In genomic region chr6:44245912-44246662, GRCh38 we compare ENCODE assay signal across 8 cellular contexts. TPM values are rescaled to one million over a fixed set of nuclear protein-coding genes. Genes with fewer than 3 reads are reported as not detected.
DNase-seq lines count a peak whose midpoint lies in the region; ATAC-seq, FAIRE-seq and TF ChIP-seq lines count a peak whose summit lies in the region.

No MANE protein-coding gene starts in this region.

- ATAC-seq in GM21381 (IDR thresholded peaks at IDR 0.05; ENCODE audit: unreplicated experiment) = peak; percentile 53
- peak; percentile 65 for ATAC-seq in stimulated activated naive CD8-positive, alpha-beta T cell treated with anti-CD3 and anti-CD28 coated beads, Interleukin-15, amount 100 ng/mL, for 72 hours

- H3K4me3 ChIP-seq in fibroblast of pulmonary artery (replicated peaks; ENCODE audit: low read depth, low read length) = peak overlapping the region; percentile 100

- peaks cover 44% of the 10 kb centered on the region for H3K36me3 Mint-ChIP-seq in activated T-helper 2 cell treated with anti-CD3 and anti-CD28 coated beads, Interferon-gamma antibody, Interleukin-2, Interleukin-4, amounts not matched to agents 10 μg/mL and 5 μg/mL and 100 μg/mL, durations not matched to agents 14 hours and 24 hours and 36 hours (ENCODE audit: low read depth)
- peaks cover 30% of the 10 kb centered on the region for H3K36me3 Mint-ChIP-seq in nephron progenitor cell (ENCODE audit: low read depth)

- peaks cover 3% of the 10 kb centered on the region for H3K27me3 Mint-ChIP-seq in activated T-helper 2 cell treated with anti-CD3 and anti-CD28 coated beads, Interferon-gamma antibody, Interleukin-2, Interleukin-4, amounts not matched to agents 10 μg/mL and 5 μg/mL and 100 μg/mL, durations not matched to agents 14 hours and 24 hours and 36 hours (ENCODE audit: low read depth)
- peaks cover 7% of the 10 kb centered on the region for H3K27me3 Mint-ChIP-seq in nephron progenitor cell (ENCODE audit: low read depth, poor library complexity)
- H3K27me3 Mint-ChIP-seq in stimulated activated naive CD8-positive, alpha-beta T cell treated with anti-CD3 and anti-CD28 coated beads, Interleukin-15, amount 100 ng/mL, for 72 hours = no peaks in the 10 kb centered on the region

- peak overlapping the region; percentile 99 for H3K27ac Mint-ChIP-seq in activated T-helper 2 cell treated with anti-CD3 and anti-CD28 coated beads, Interferon-gamma antibody, Interleukin-2, Interleukin-4, amounts not matched to agents 10 μg/mL and 5 μg/mL and 100 μg/mL, durations not matched to agents 14 hours and 24 hours and 36 hours
- peak overlapping the region; percentile 98 for H3K27ac Mint-ChIP-seq in nephron progenitor cell
- peak overlapping the region; percentile 100 for H3K27ac Mint-ChIP-seq in stimulated activated naive CD8-positive, alpha-beta T cell treated with anti-CD3 and anti-CD28 coated beads, Interleukin-15, amount 100 ng/mL, for 72 hours

- FAIRE-seq in HTR-8/SVneo (lab: Jason Lieb, UNC) = peak; percentile 9

- H3K4me1 Mint-ChIP-seq in activated T-helper 2 cell treated with anti-CD3 and anti-CD28 coated beads, Interferon-gamma antibody, Interleukin-2, Interleukin-4, amounts not matched to agents 10 μg/mL and 5 μg/mL and 100 μg/mL, durations not matched to agents 14 hours and 24 hours and 36 hours (ENCODE audit: low read depth) = peaks cover 38% of the 10 kb centered on the region
- peaks cover 42% of the 10 kb centered on the region for H3K4me1 Mint-ChIP-seq in nephron progenitor cell
- H3K4me1 Mint-ChIP-seq in stimulated activated naive CD8-positive, alpha-beta T cell treated with anti-CD3 and anti-CD28 coated beads, Interleukin-15, amount 100 ng/mL, for 72 hours = peaks cover 55% of the 10 kb centered on the region

- H3K4me3 Mint-ChIP-seq in activated T-helper 2 cell treated with anti-CD3 and anti-CD28 coated beads, Interferon-gamma antibody, Interleukin-2, Interleukin-4, amounts not matched to agents 10 μg/mL and 5 μg/mL and 100 μg/mL, durations not matched to agents 14 hours and 24 hours and 36 hours (ENCODE audit: low read depth) = peak overlapping the region; percentile 96
- H3K4me3 Mint-ChIP-seq in nephron progenitor cell = peak overlapping the region; percentile 98
- H3K4me3 Mint-ChIP-seq in stimulated activated naive CD8-positive, alpha-beta T cell treated with anti-CD3 and anti-CD28 coated beads, Interleukin-15, amount 100 ng/mL, for 72 hours = peak overlapping the region; percentile 99

- intact Hi-C loops in activated T-helper 2 cell treated with anti-CD3 and anti-CD28 coated beads, Interferon-gamma antibody, Interleukin-2, Interleukin-4, amounts not matched to agents 10 μg/mL and 5 μg/mL and 100 μg/mL, durations not matched to agents 14 hours and 24 hours and 36 hours (cut with micrococcal nuclease) = loop anchor here (1.0 to 2.0 kb wide), 3 partner anchors 19 to 119 kb away; partner anchors contain the start of genes MRPL14, NFKBIE and TMEM63B

- DNase-seq in DMS153 (lab: John Stamatoyannopoulos, UW) (peak; percentile 56), HTR-8/SVneo (ENCODE audit: insufficient read length, low spot score) (peak; percentile 74), fibroblast of pulmonary artery (ENCODE audit: low read depth) (peak; percentile 83), nephron progenitor cell (peak; percentile 97)
- peak; percentile 84 for DNase-seq in activated T-helper 2 cell treated with anti-CD3 and anti-CD28 coated beads, Interferon-gamma antibody, Interleukin-2, Interleukin-4, amounts not matched to agents 10 μg/mL and 5 μg/mL and 100 μg/mL, durations not matched to agents 14 hours and 24 hours and 36 hours (ENCODE audit: low spot score)
- peak; percentile 86 to 88 for DNase-seq in stimulated activated naive CD8-positive, alpha-beta T cell treated with anti-CD3 and anti-CD28 coated beads, Interleukin-15, amount 100 ng/mL, for 72 hours

- H3K9me3 Mint-ChIP-seq in activated T-helper 2 cell treated with anti-CD3 and anti-CD28 coated beads, Interferon-gamma antibody, Interleukin-2, Interleukin-4, amounts not matched to agents 10 μg/mL and 5 μg/mL and 100 μg/mL, durations not matched to agents 14 hours and 24 hours and 36 hours = no peaks in the 10 kb centered on the region
- H3K9me3 Mint-ChIP-seq in nephron progenitor cell = no peaks in the 10 kb centered on the region
- no peaks in the 10 kb centered on the region for H3K9me3 Mint-ChIP-seq in stimulated activated naive CD8-positive, alpha-beta T cell treated with anti-CD3 and anti-CD28 coated beads, Interleukin-15, amount 100 ng/mL, for 72 hours

- no peak for TF ChIP-seq CTCF in fibroblast of pulmonary artery (IDR thresholded peaks at IDR 0.05; ENCODE audit: low read length, missing control alignments)
- TF ChIP-seq CTCF in nephron progenitor cell (IDR thresholded peaks at IDR 0.05) = peak; percentile 9

TF ChIP-seq in PFSK-1, 5 proteins besides CTCF, POLR2A, EP300 and RAD21:
- TF ChIP-seq SIN3A (IDR thresholded peaks at IDR 0.05; ENCODE audit: borderline replicate concordance, insufficient read depth, low read length) (no peak; the same call in 1 of the 2 replicates), TAF1 (IDR thresholded peaks at IDR 0.05; ENCODE audit: borderline replicate concordance, insufficient read depth, low read length) (peak; percentile 64; the same call in 1 of the 2 replicates), FOXP2 (optimal IDR thresholded peaks at IDR 0.05; ENCODE audit: borderline replicate concordance, extremely low read depth, extremely low read length, insufficient read depth) (no peak)

RNA-seq across cellular contexts. Expression of gene HSP90AB1, which starts 0.8 kb away (rescaled TPM):
- 773 TPM for polyA plus RNA-seq in PFSK-1 (2012; ENCODE audit: insufficient read length, low read depth)
- total RNA-seq in activated T-helper 2 cell treated with anti-CD3 and anti-CD28 coated beads, Interferon-gamma antibody, Interleukin-2, Interleukin-4, amounts not matched to agents 10 μg/mL and 5 μg/mL and 100 μg/mL, durations not matched to agents 14 hours and 24 hours and 36 hours = 2,402 and 2,404 TPM in 2 replicates

RNA-seq across cellular contexts. Expression of gene SLC35B2, which starts 11.2 kb away (rescaled TPM):
- polyA plus RNA-seq in PFSK-1 (2012; ENCODE audit: insufficient read length, low read depth) = 59.6 TPM
- total RNA-seq in activated T-helper 2 cell treated with anti-CD3 and anti-CD28 coated beads, Interferon-gamma antibody, Interleukin-2, Interleukin-4, amounts not matched to agents 10 μg/mL and 5 μg/mL and 100 μg/mL, durations not matched to agents 14 hours and 24 hours and 36 hours = 27.6 and 29.6 TPM in 2 replicates

RNA-seq across cellular contexts. Expression of gene NFKBIE, which starts 19.3 kb away (rescaled TPM):
- polyA plus RNA-seq in PFSK-1 (2012; ENCODE audit: insufficient read length, low read depth) = 35.7 TPM
- 23.8 and 25.1 TPM in 2 replicates for total RNA-seq in activated T-helper 2 cell treated with anti-CD3 and anti-CD28 coated beads, Interferon-gamma antibody, Interleukin-2, Interleukin-4, amounts not matched to agents 10 μg/mL and 5 μg/mL and 100 μg/mL, durations not matched to agents 14 hours and 24 hours and 36 hours

RNA-seq across cellular contexts. Expression of gene SLC29A1, which starts 22.7 kb away (rescaled TPM):
- polyA plus RNA-seq in PFSK-1 (2012; ENCODE audit: insufficient read length, low read depth) = 88.8 TPM
- total RNA-seq in activated T-helper 2 cell treated with anti-CD3 and anti-CD28 coated beads, Interferon-gamma antibody, Interleukin-2, Interleukin-4, amounts not matched to agents 10 μg/mL and 5 μg/mL and 100 μg/mL, durations not matched to agents 14 hours and 24 hours and 36 hours = 125 and 134 TPM in 2 replicates

RNA-seq across cellular contexts. Expression of gene TMEM151B, which starts 24.2 kb away (rescaled TPM):
- polyA plus RNA-seq in PFSK-1 (2012; ENCODE audit: insufficient read length, low read depth) = 0.38 TPM
- total RNA-seq in activated T-helper 2 cell treated with anti-CD3 and anti-CD28 coated beads, Interferon-gamma antibody, Interleukin-2, Interleukin-4, amounts not matched to agents 10 μg/mL and 5 μg/mL and 100 μg/mL, durations not matched to agents 14 hours and 24 hours and 36 hours = 0.05 TPM in 1 of 2 replicates, not detected in the other

Comparison
In these comparisons a context has a peak if more than half of its experiments do, and no peak if none do; other contexts are left out.
1. Peak in every context shown above with its lines: DNase-seq, ATAC-seq and H3K4me3 ChIP-seq.